Comparison of ENCODE assay signal across 13 cellular contexts in the genomic region with DNA sequence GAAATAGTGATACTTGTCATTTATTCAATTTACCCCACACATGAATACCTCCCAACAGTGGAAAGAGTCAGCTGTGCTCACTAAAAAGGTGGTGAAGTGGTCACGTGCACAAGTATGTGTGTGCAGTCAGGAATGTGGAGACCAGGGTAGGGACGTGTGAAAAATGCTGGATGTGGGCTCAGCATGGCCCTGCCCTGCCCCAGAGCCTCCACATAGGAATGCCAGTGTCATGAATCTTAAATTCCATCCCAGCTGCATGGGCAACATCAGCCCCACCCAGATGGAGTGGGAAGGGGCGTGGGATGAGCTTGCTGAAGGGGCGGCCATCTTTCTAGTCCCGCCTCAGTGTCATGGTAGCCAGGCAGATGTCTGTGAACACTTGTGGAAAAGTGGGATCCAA.
DNase-seq lines count a peak whose midpoint lies in the region; ATAC-seq and TF ChIP-seq lines count a peak whose summit lies in the region.
"Had no signal": no experiment of that assay in that cellular context is flagged by ENCODE, and none has a peak within 500 bp of the region (broad histone marks: within the 10 kb centered on the region; RNA-seq: fewer than 3 reads in every experiment).

No MANE protein-coding gene starts in this region.

- WGBS in spleen, 5 donors = 73 to 91% (median 81%) methylated on average over 5 of the region's 5 CpGs
- 76% methylated on average over 5 of the region's 5 CpGs for WGBS in esophagus muscularis mucosa

- intact Hi-C loops in spleen (cut with DNase I; ENCODE audit: low total_unique reads) = loop anchor here (5.0 kb wide), 1 partner anchor 804 kb away; no protein-coding TSS in a partner anchor
- intact Hi-C loops in esophagus muscularis mucosa (cut with DNase I) = no loop called here

- TF ChIP-seq CTCF in RWPE2 (IDR thresholded peaks at IDR 0.05; ENCODE audit: poor library complexity, severe bottlenecking) = no peak
- no peak for TF ChIP-seq CTCF in spleen (IDR thresholded peaks at IDR 0.05 in 8 of 11, conservative IDR thresholded peaks at IDR 0.05 in 3 of 11)
- TF ChIP-seq CTCF in esophagus muscularis mucosa (IDR thresholded peaks at IDR 0.05) = no peak

- H3K36me3 ChIP-seq in RWPE2 (ENCODE audit: low read depth) (no peaks in the 10 kb centered on the region), spleen (no peaks in the 10 kb centered on the region), esophagus muscularis mucosa (no peaks in the 10 kb centered on the region)
- H3K36me3 ChIP-seq: right atrium auricular region had no signal

- peak; percentile 47 for DNase-seq in ELF-1 (ENCODE audit: low read depth, low spot score)
- peak; percentile 82 for DNase-seq in RWPE2 (ENCODE audit: low spot score)
- peak; percentile 70 for DNase-seq in fibroblast of peridontal ligament (ENCODE audit: extremely low read depth)
- peak; percentile 76 for DNase-seq in skeletal muscle cell (ENCODE audit: low read depth)
- DNase-seq in central memory CD4-positive, alpha-beta T cell = no peak
- no peak for DNase-seq in spleen
- DNase-seq in esophagus muscularis mucosa (ENCODE audit: extremely low spot score) = no peak
- DNase-seq: activated effector memory CD4-positive, alpha-beta T cell treated with Interleukin-2 at 50 U/mL for 16 hours; effector memory CD4-positive, alpha-beta T cell; left colon; NCI-H1092 had no signal

- H3K4me1 ChIP-seq in RWPE2 (ENCODE audit: insufficient read depth, poor library complexity, severe bottlenecking) (peaks cover 14% of the 10 kb centered on the region), spleen (no peaks in the 10 kb centered on the region), esophagus muscularis mucosa (no peaks in the 10 kb centered on the region)
- H3K4me1 ChIP-seq: right atrium auricular region had no signal

- peak overlapping the region; percentile 31 for H3K27ac ChIP-seq in RWPE2 (ENCODE audit: poor library complexity, severe bottlenecking)
- no peak overlapping the region for H3K27ac ChIP-seq in spleen
- H3K27ac ChIP-seq in esophagus muscularis mucosa (replicated peaks in 1 of 4) = no peak overlapping the region
- H3K27ac ChIP-seq: right atrium auricular region had no signal

- no peak for TF ChIP-seq POLR2A in spleen (IDR thresholded peaks at IDR 0.05)
- no peak for TF ChIP-seq POLR2A in esophagus muscularis mucosa (IDR thresholded peaks at IDR 0.05; ENCODE audit: low read depth)

- no peak for TF ChIP-seq EP300 in esophagus muscularis mucosa (IDR thresholded peaks at IDR 0.05)

- ATAC-seq in RWPE2 (ENCODE audit: low read depth) (peak; percentile 96), HG03342 (IDR thresholded peaks at IDR 0.05; ENCODE audit: unreplicated experiment) (no peak)
- ATAC-seq: left colon had no signal

- H3K27me3 ChIP-seq in RWPE2 (ENCODE audit: insufficient read depth, poor library complexity, severe bottlenecking) (no peaks in the 10 kb centered on the region), spleen (replicated peaks in 1 of 7) (peaks cover 0 to 18% (median 0%) of the 10 kb centered on the region in 7 donors), esophagus muscularis mucosa (no peaks in the 10 kb centered on the region)
- H3K27me3 ChIP-seq: right atrium auricular region had no signal

- H3K4me3 ChIP-seq in RWPE2 (ENCODE audit: severe bottlenecking) (no peak overlapping the region), skeletal muscle cell (ENCODE audit: low read depth, low read length) (no peak overlapping the region), spleen (no peak overlapping the region), esophagus muscularis mucosa (no peak overlapping the region)
- H3K4me3 ChIP-seq: right atrium auricular region had no signal

- no peaks in the 10 kb centered on the region for H3K9me3 ChIP-seq in RWPE2 (ENCODE audit: severe bottlenecking)
- H3K9me3 ChIP-seq in spleen = no peaks in the 10 kb centered on the region
- no peaks in the 10 kb centered on the region for H3K9me3 ChIP-seq in esophagus muscularis mucosa
- H3K9me3 ChIP-seq: right atrium auricular region had no signal

Comparison
In these comparisons a context has a peak if more than half of its experiments do, and no peak if none do; other contexts are left out.
1. DNase-seq: peak in ELF-1 (single experiment), RWPE2 (single experiment), fibroblast of peridontal ligament (single experiment) and skeletal muscle cell (single experiment); none in central memory CD4-positive, alpha-beta T cell (single experiment), spleen (single experiment) and esophagus muscularis mucosa (single experiment).